ENCODE assay signal across 16 cellular contexts in the genomic region with DNA sequence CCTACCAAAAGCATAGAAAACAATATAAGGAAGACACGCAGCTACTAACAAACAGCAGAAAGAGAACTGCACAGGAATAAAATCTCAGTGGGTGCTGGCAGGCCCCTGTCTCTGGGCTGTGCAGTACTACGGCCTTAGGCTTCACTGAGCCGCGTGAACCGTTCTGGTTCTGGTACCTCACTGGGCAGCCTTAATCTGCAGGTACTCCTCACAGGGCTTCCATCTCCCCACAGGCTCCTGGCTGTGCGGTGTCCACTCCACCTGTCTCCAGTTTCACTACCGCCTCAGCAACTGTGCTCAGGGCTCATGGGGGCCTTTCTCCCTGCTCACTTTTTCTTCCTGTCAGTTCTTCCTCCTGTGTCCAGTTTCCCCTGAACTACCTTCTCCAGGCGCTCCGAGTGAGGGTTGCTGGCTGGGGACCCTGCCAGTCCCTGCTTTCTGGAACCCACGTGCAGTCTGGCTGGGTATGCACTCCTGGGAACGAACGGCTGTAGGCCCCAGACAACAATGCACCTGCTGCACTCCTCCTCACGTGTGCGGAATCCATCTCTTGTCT.
DNase-seq lines count a peak whose midpoint lies in the region; ATAC-seq and TF ChIP-seq lines count a peak whose summit lies in the region.
"Had no signal": no experiment of that assay in that cellular context is flagged by ENCODE, and none has a peak within 500 bp of the region (broad histone marks: within the 10 kb centered on the region; RNA-seq: fewer than 3 reads in every experiment).

No MANE protein-coding gene starts in this region.

- no peak overlapping the region for H3K4me3 Mint-ChIP-seq in activated naive CD8-positive, alpha-beta T cell treated with anti-CD3 and anti-CD28 coated beads, Interleukin-2, amount 10 ng/mL, durations not matched to agents 7 days and 5 days
- no peak overlapping the region for H3K4me3 Mint-ChIP-seq in activated naive CD8-positive, alpha-beta T cell treated with anti-CD3 and anti-CD28 coated beads, Interleukin-2, amount 50 U/mL, for 24 hours
- H3K4me3 Mint-ChIP-seq in immature natural killer cell: peak overlapping the region in 2 of 5 donors; percentile 31 to 59

- H3K9me3 Mint-ChIP-seq in activated naive CD8-positive, alpha-beta T cell treated with anti-CD3 and anti-CD28 coated beads, Interleukin-2, amount 10 ng/mL, durations not matched to agents 7 days and 5 days: no peaks in the 10 kb centered on the region
- H3K9me3 Mint-ChIP-seq in activated naive CD8-positive, alpha-beta T cell treated with anti-CD3 and anti-CD28 coated beads, Interleukin-2, amount 50 U/mL, for 24 hours: no peaks in the 10 kb centered on the region
- no peaks in the 10 kb centered on the region for H3K9me3 Mint-ChIP-seq in immature natural killer cell
- H3K9me3 Mint-ChIP-seq: effector memory CD8-positive, alpha-beta T cell had no signal

- peaks cover 12% of the 10 kb centered on the region for H3K4me1 Mint-ChIP-seq in activated naive CD8-positive, alpha-beta T cell treated with anti-CD3 and anti-CD28 coated beads, Interleukin-2, amount 10 ng/mL, durations not matched to agents 7 days and 5 days
- peaks cover 11% of the 10 kb centered on the region for H3K4me1 Mint-ChIP-seq in activated naive CD8-positive, alpha-beta T cell treated with anti-CD3 and anti-CD28 coated beads, Interleukin-2, amount 50 U/mL, for 24 hours
- H3K4me1 Mint-ChIP-seq in immature natural killer cell: peaks cover 27 to 40% of the 10 kb centered on the region in 2 donors

- peaks cover 2% of the 10 kb centered on the region for H3K27me3 Mint-ChIP-seq in activated naive CD8-positive, alpha-beta T cell treated with anti-CD3 and anti-CD28 coated beads, Interleukin-2, amount 10 ng/mL, durations not matched to agents 7 days and 5 days
- H3K27me3 Mint-ChIP-seq in activated naive CD8-positive, alpha-beta T cell treated with anti-CD3 and anti-CD28 coated beads, Interleukin-2, amount 50 U/mL, for 24 hours: no peaks in the 10 kb centered on the region
- H3K27me3 Mint-ChIP-seq in immature natural killer cell (ENCODE audit: low read depth in 3 of 3): peaks cover 0 to 1% (median 0%) of the 10 kb centered on the region in 3 donors
- H3K27me3 Mint-ChIP-seq: effector memory CD8-positive, alpha-beta T cell had no signal

- H3K27ac ChIP-seq in sigmoid colon: peak overlapping the region; percentile 23 to 70 (median 52)
- H3K27ac ChIP-seq: HL-60 had no signal

- no peak for ATAC-seq in activated naive CD8-positive, alpha-beta T cell treated with anti-CD3 and anti-CD28 coated beads, Interleukin-2, amount 10 ng/mL, durations not matched to agents 7 days and 5 days (ENCODE audit: low read depth)
- ATAC-seq in activated naive CD8-positive, alpha-beta T cell treated with anti-CD3 and anti-CD28 coated beads, Interleukin-2, amount 50 U/mL, for 24 hours: no peak
- no peak for ATAC-seq in GM21619 (IDR thresholded peaks at IDR 0.05; ENCODE audit: unreplicated experiment)
- no peak for ATAC-seq in HG03442 (IDR thresholded peaks at IDR 0.05; ENCODE audit: unreplicated experiment)
- ATAC-seq in GM19035 (IDR thresholded peaks at IDR 0.05; ENCODE audit: unreplicated experiment): no peak

- H3K27me3 ChIP-seq in sigmoid colon: no peaks in the 10 kb centered on the region

- DNase-seq in activated naive CD8-positive, alpha-beta T cell treated with anti-CD3 and anti-CD28 coated beads, Interleukin-2, amount 10 ng/mL, durations not matched to agents 7 days and 5 days: no peak
- no peak for DNase-seq in activated naive CD8-positive, alpha-beta T cell treated with anti-CD3 and anti-CD28 coated beads, Interleukin-2, amount 50 U/mL, for 24 hours
- DNase-seq in immature natural killer cell (no peak), sigmoid colon (no peak)
- DNase-seq in NK-92 treated with Interleukin-12 subunit alpha and Interleukin-12 subunit beta, amount 100 ng/mL, for 24 hours (lab: John Stamatoyannopoulos, UW): no peak
- DNase-seq: ACHN; activated gamma-delta T cell; effector memory CD8-positive, alpha-beta T cell; Karpas-422; NCI-H1417; NCI-H345 had no signal

- intact Hi-C loops in sigmoid colon (cut with DNase I): no loop called here

- TF ChIP-seq POLR2A in sigmoid colon (IDR thresholded peaks at IDR 0.05): no peak

- H3K9me3 ChIP-seq in sigmoid colon: no peaks in the 10 kb centered on the region

- H3K36me3 Mint-ChIP-seq in activated naive CD8-positive, alpha-beta T cell treated with anti-CD3 and anti-CD28 coated beads, Interleukin-2, amount 10 ng/mL, durations not matched to agents 7 days and 5 days: no peaks in the 10 kb centered on the region
- H3K36me3 Mint-ChIP-seq in activated naive CD8-positive, alpha-beta T cell treated with anti-CD3 and anti-CD28 coated beads, Interleukin-2, amount 50 U/mL, for 24 hours (ENCODE audit: low read depth): no peaks in the 10 kb centered on the region
- H3K36me3 Mint-ChIP-seq in immature natural killer cell: peaks cover 0 to 4% (median 0%) of the 10 kb centered on the region in 3 donors

- POLR2A ChIA-PET in activated naive CD8-positive, alpha-beta T cell treated with anti-CD3 and anti-CD28 coated beads, Interleukin-2, amount 10 ng/mL, durations not matched to agents 7 days and 5 days (lab: Charles Lee): no interaction called here

- TF ChIP-seq EP300 in sigmoid colon (IDR thresholded peaks at IDR 0.05): no peak

- no peak for TF ChIP-seq CTCF in sigmoid colon (IDR thresholded peaks at IDR 0.05)

- no peak overlapping the region for H3K4me3 ChIP-seq in sigmoid colon
- H3K4me3 ChIP-seq: smooth muscle cell had no signal

- H3K36me3 ChIP-seq in sigmoid colon: no peaks in the 10 kb centered on the region

- peaks cover 0 to 27% (median 19%) of the 10 kb centered on the region in 4 donors for H3K4me1 ChIP-seq in sigmoid colon

- H3K27ac Mint-ChIP-seq in activated naive CD8-positive, alpha-beta T cell treated with anti-CD3 and anti-CD28 coated beads, Interleukin-2, amount 10 ng/mL, durations not matched to agents 7 days and 5 days: peak overlapping the region; percentile 49
- no peak overlapping the region for H3K27ac Mint-ChIP-seq in activated naive CD8-positive, alpha-beta T cell treated with anti-CD3 and anti-CD28 coated beads, Interleukin-2, amount 50 U/mL, for 24 hours
- peak overlapping the region in 4 of 6 donors; percentile 25 to 86 (median 80) for H3K27ac Mint-ChIP-seq in immature natural killer cell

- 89 to 94% methylated on average over 14 of the region's 14 CpGs for WGBS in sigmoid colon, 2 donors
